Comparison of ENCODE assay signal across 8 cellular contexts in genomic region chr12:119444462-119445044, GRCh38.
DNase-seq lines count a peak whose midpoint lies in the region; ATAC-seq, FAIRE-seq and TF ChIP-seq lines count a peak whose summit lies in the region.

No MANE protein-coding gene starts in this region.

- peaks cover 19% of the 10 kb centered on the region for H3K4me1 ChIP-seq in PC-3 (ENCODE audit: insufficient read depth, low read length)
- no peaks in the 10 kb centered on the region for H3K4me1 ChIP-seq in astrocyte (ENCODE audit: insufficient read depth, low read length)

- BruUV-seq in PC-3 (replicated peaks; lab: Mats Ljungman, UMichigan): no TSS peak

- no peaks in the 10 kb centered on the region for H3K9me3 Mint-ChIP-seq in astrocyte (ENCODE audit: unreplicated experiment)

- peak; percentile 54 for ATAC-seq in PC-3

- H3K4me1 Mint-ChIP-seq in astrocyte (ENCODE audit: low read depth, unreplicated experiment): peaks cover 14% of the 10 kb centered on the region

- H3K4me3 ChIP-seq in PC-3 (ENCODE audit: low read length) (no peak overlapping the region), astrocyte (ENCODE audit: insufficient read depth, low read depth, low read length) (no peak overlapping the region)

- no peak overlapping the region for H3K27ac ChIP-seq in 22Rv1
- H3K27ac ChIP-seq in PC-3 (ENCODE audit: low read length): no peak overlapping the region
- no peak overlapping the region for H3K27ac ChIP-seq in astrocyte (ENCODE audit: low read depth, low read length)

- H3K79me2 ChIP-seq in PC-3 (ENCODE audit: low read length) (no peaks in the 10 kb centered on the region), astrocyte (ENCODE audit: insufficient read depth, low read length) (no peaks in the 10 kb centered on the region)

- H3K27me3 ChIP-seq in PC-3 (ENCODE audit: low read length) (peaks cover 39% of the 10 kb centered on the region), astrocyte (ENCODE audit: insufficient read depth, low read length) (no peaks in the 10 kb centered on the region)

- intact Hi-C loops in PC-3 (cut with micrococcal nuclease): loop anchor here (1.0 to 5.0 kb wide), 2 partner anchors 101 to 213 kb away; no protein-coding TSS in a partner anchor

- POLR2A ChIA-PET in PC-3 (lab: Charles Lee; ENCODE audit: unreplicated experiment): no interaction called here

- H3F3A ChIP-seq in PC-3 (ENCODE audit: low read length, unreplicated experiment): no peaks in the 10 kb centered on the region

- no peak overlapping the region for H3K27ac Mint-ChIP-seq in astrocyte (ENCODE audit: unreplicated experiment)

- no peak overlapping the region for H3K4me2 ChIP-seq in PC-3 (ENCODE audit: low read length)
- H3K4me2 ChIP-seq in astrocyte (ENCODE audit: low read length): no peak overlapping the region

- no peaks in the 10 kb centered on the region for H3K9me2 ChIP-seq in PC-3 (replicated peaks; ENCODE audit: low read length)

- peaks cover 4% of the 10 kb centered on the region; the same call in 1 of the 2 replicates for H4K20me1 ChIP-seq in PC-3 (ENCODE audit: low read length)
- H4K20me1 ChIP-seq in astrocyte (ENCODE audit: insufficient read depth, low read length): no peaks in the 10 kb centered on the region

- no peaks in the 10 kb centered on the region; the same call in 1 of the 2 replicates for H3K36me3 ChIP-seq in PC-3 (ENCODE audit: low read depth, low read length)
- H3K36me3 ChIP-seq in astrocyte (ENCODE audit: insufficient read depth, low read length): no peaks in the 10 kb centered on the region

- H2AFZ ChIP-seq in PC-3 (ENCODE audit: low read length) (no peak overlapping the region), astrocyte (ENCODE audit: low read depth, low read length) (no peak overlapping the region)

- no peak overlapping the region for H3K4me3 Mint-ChIP-seq in astrocyte (ENCODE audit: unreplicated experiment)

- peak; percentile 99 for TF ChIP-seq CTCF in 22Rv1 (IDR thresholded peaks at IDR 0.05)
- TF ChIP-seq CTCF in GM12801 (IDR thresholded peaks at IDR 0.05; ENCODE audit: extremely low read depth, insufficient read length): peak; percentile 43
- peak; percentile 99 for TF ChIP-seq CTCF in PC-3 (conservative IDR thresholded peaks at IDR 0.05; ENCODE audit: low read depth, low read length)
- peak; percentile 42 for TF ChIP-seq CTCF in astrocyte (IDR thresholded peaks at IDR 0.05; ENCODE audit: insufficient read depth, low read depth, low read length)

- H3K9me3 ChIP-seq in PC-3 (ENCODE audit: low read length) (no peaks in the 10 kb centered on the region), astrocyte (ENCODE audit: insufficient read depth, low read depth, low read length) (no peaks in the 10 kb centered on the region)

- peak in 64 of 76 experiments; percentile 3 to 69 (median 38) for DNase-seq in HUDEP-2 (lab: John Stamatoyannopoulos, UW; ENCODE audit: unreplicated experiment in 76 of 76)
- peak; percentile 83 for DNase-seq in PC-3
- peak; percentile 2 for DNase-seq in astrocyte (ENCODE audit: low read depth)
- peak; percentile 83 for DNase-seq in iPS-NIHi11 (ENCODE audit: low spot score)
- DNase-seq in stimulated activated CD4-positive, alpha-beta T cell treated with anti-CD3 and anti-CD28 coated beads, Interleukin-4, amount 100 ng/mL, for 1 hour: peak; percentile 16
- DNase-seq in HPDE6-E6E7 (ENCODE audit: extremely low spot score): no peak

- no peaks in the 10 kb centered on the region for H3K27me3 Mint-ChIP-seq in astrocyte (ENCODE audit: low read depth, unreplicated experiment)

- FAIRE-seq in astrocyte (lab: Jason Lieb, UNC): no peak

- CTCF ChIA-PET in PC-3 (lab: Charles Lee): interaction anchor here (0.5 to 1.6 kb wide), 6 partner anchors 32 to 223 kb away, joined by 3 to 11 read pairs (median 5); partner anchors contain the start of gene PRKAB1

- H3K36me3 Mint-ChIP-seq in astrocyte (ENCODE audit: low read depth, unreplicated experiment): no peaks in the 10 kb centered on the region

- H3K9ac ChIP-seq in PC-3 (ENCODE audit: low read length) (no peak overlapping the region), astrocyte (ENCODE audit: low read length) (no peak overlapping the region)

Comparison
In these comparisons a context has a peak if more than half of its experiments do, and no peak if none do; other contexts are left out.
1. CTCF ChIP-seq: peak in every context shown above with its lines; median percentile 99 in 22Rv1; 99 in PC-3; 43 in GM12801; 42 in astrocyte.